ENCODE assay signal across 8 cellular contexts in the genomic region with DNA sequence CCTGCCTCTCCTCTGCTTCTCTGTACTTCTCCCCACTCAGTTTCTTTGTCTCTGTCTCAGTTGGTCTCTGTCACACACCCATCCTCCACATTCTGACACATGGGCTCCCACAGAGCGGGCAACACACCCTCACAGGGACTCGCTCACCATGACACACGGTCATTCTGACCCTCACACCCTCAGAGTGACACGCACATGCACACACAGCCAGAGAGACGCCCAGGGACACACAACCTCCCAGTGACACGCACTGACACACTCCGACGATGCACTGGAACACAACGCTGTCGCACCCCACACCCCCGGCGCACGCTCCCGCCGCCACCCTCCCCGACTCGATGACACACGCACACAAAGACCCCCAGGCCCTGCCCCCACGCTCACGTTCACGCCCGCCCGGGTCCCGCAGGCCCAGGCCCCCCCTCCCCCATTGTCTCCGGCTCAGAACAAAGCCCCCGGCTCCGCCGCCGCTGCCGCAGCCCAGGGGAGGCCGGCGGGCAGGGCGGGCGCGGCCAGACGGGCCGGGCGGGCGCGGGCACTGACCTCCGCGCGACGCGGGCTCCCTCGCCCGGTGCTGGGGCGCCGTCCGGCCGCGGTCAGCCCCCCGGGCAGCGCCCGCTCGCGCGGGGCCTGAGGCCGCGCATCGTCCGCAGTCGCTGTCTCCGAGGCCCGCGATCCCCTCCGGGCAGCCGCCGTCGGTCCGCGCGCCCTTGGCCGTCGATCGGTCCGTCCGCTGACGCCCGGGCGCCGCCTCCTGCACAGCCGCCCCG. TPM values are rescaled to one million over a fixed set of nuclear protein-coding genes. Genes with fewer than 3 reads are reported as not detected.
A peak's percentile ranks its signal among the peaks of the same experiment; 100 is the strongest.
DNase-seq lines count a peak whose midpoint lies in the region; ATAC-seq and TF ChIP-seq lines count a peak whose summit lies in the region.

No MANE protein-coding gene starts in this region.

- H2BK5ac ChIP-seq in IMR-90 (ENCODE audit: low read depth, low read length, poor library complexity, severe bottlenecking): no peak overlapping the region

- no peaks in the 10 kb centered on the region for H3K36me3 ChIP-seq in A673 (ENCODE audit: insufficient read depth, low read length, poor library complexity, severe bottlenecking)
- H3K36me3 ChIP-seq in IMR-90 (ENCODE audit: control insufficient read depth, insufficient read depth, low read length): no peaks in the 10 kb centered on the region
- no peaks in the 10 kb centered on the region for H3K36me3 ChIP-seq in colonic mucosa
- H3K36me3 ChIP-seq in mucosa of descending colon (ENCODE audit: low read depth): no peaks in the 10 kb centered on the region
- no peaks in the 10 kb centered on the region for H3K36me3 ChIP-seq in tibial nerve

- dilution Hi-C loops in IMR-90 (cut with HindIII; ENCODE audit: low sequenced_read_pairs, unreplicated experiment): no loop called here

- TF ChIP-seq RAD21 in IMR-90 (IDR thresholded peaks at IDR 0.05; ENCODE audit: low read length): no peak

- POLR2A ChIA-PET in A673 (lab: Charles Lee; ENCODE audit: low non-redundant PET) (no interaction called here), IMR-90 (lab: Charles Lee; ENCODE audit: unreplicated experiment) (no interaction called here)

- no peak overlapping the region for H2BK15ac ChIP-seq in IMR-90 (ENCODE audit: low read depth, low read length)

- peak overlapping the region; percentile 84 for H2AK9ac ChIP-seq in IMR-90 (replicated peaks; ENCODE audit: low read depth, low read length, poor library complexity)

- CTCF ChIA-PET in A673 (lab: Charles Lee) (no interaction called here), IMR-90 (lab: Yijun Ruan, JAX) (no interaction called here)

- H3K4me3 ChIP-seq in A673 (ENCODE audit: low read depth, low read length, poor library complexity, severe bottlenecking) (peak overlapping the region; percentile 50), IMR-90 (ENCODE audit: insufficient read depth, low read depth, low read length) (peak overlapping the region; percentile 58), colonic mucosa (peak overlapping the region; percentile 24), mucosa of descending colon (no peak overlapping the region), tibial nerve (peak overlapping the region; percentile 15 to 62 (median 32))

- H2AK5ac ChIP-seq in IMR-90 (ENCODE audit: low read depth, low read length): peak overlapping the region; percentile 85

- H3K14ac ChIP-seq in IMR-90 (replicated peaks; ENCODE audit: low read depth, low read length): peak overlapping the region; percentile 91

- peak overlapping the region; percentile 83; the same call in 1 of the 2 replicates for H4K5ac ChIP-seq in IMR-90 (ENCODE audit: low read depth, low read length)

- TF ChIP-seq EP300 in tibial nerve (IDR thresholded peaks at IDR 0.05): no peak

- peak; percentile 70 for ATAC-seq in IMR-90 (ENCODE audit: low read depth)
- peak; percentile 48 for ATAC-seq in mucosa of descending colon
- ATAC-seq in GM18868 (IDR thresholded peaks at IDR 0.05; ENCODE audit: unreplicated experiment): no peak
- no peak for ATAC-seq in HG02840 (IDR thresholded peaks at IDR 0.05; ENCODE audit: low FRiP score, unreplicated experiment)

- DNase-seq in A673 (ENCODE audit: low spot score): peak; percentile 8
- no peak for DNase-seq in IMR-90
- no peak for DNase-seq in colonic mucosa
- DNase-seq in mucosa of descending colon: peak in 2 of 3 donors; percentile 38 to 54
- no peak for DNase-seq in tibial nerve (ENCODE audit: low spot score in 2 of 2)
- no peak for DNase-seq in DMS 273 treated with DMSO at 0.1 percent for 48 hours (lab: John Stamatoyannopoulos, UW)

- H3K9me3 ChIP-seq in A673 (ENCODE audit: low read depth, low read length, poor library complexity, severe bottlenecking) (no peaks in the 10 kb centered on the region), IMR-90 (ENCODE audit: control insufficient read depth, insufficient read depth, low read length) (no peaks in the 10 kb centered on the region), colonic mucosa (no peaks in the 10 kb centered on the region), mucosa of descending colon (no peaks in the 10 kb centered on the region), tibial nerve (no peaks in the 10 kb centered on the region)

- H3K4me1 ChIP-seq in A673 (ENCODE audit: insufficient read depth, low read length, poor library complexity, severe bottlenecking) (no peaks in the 10 kb centered on the region), IMR-90 (ENCODE audit: control insufficient read depth, insufficient read depth, low read length) (peaks cover 5% of the 10 kb centered on the region), colonic mucosa (no peaks in the 10 kb centered on the region), mucosa of descending colon (ENCODE audit: low read depth) (no peaks in the 10 kb centered on the region), tibial nerve (peaks cover 0 to 34% (median 2%) of the 10 kb centered on the region in 4 donors)

- no peak overlapping the region for H3K27ac ChIP-seq in A673 (ENCODE audit: low read depth, low read length, poor library complexity, severe bottlenecking)
- H3K27ac ChIP-seq in IMR-90 (ENCODE audit: insufficient read depth, low read length): no peak overlapping the region; the same call in 1 of the 2 replicates
- H3K27ac ChIP-seq in colonic mucosa: peak overlapping the region; percentile 53
- H3K27ac ChIP-seq in tibial nerve: peak overlapping the region in 2 of 4 donors; percentile 20 to 75

- BruUV-seq in A673 (replicated peaks; lab: Mats Ljungman, UMichigan) (no TSS peak), IMR-90 (replicated peaks; lab: Mats Ljungman, UMichigan) (no TSS peak)

- 5% methylated on average over 5 of the region's 84 CpGs; no CpG with 5 or more reads in 1 of the 2 experiments for WGBS in IMR-90 (ENCODE audit: extremely low coverage in 2 of 2, insufficient read length in 1 of 2), 2 experiments
- WGBS in tibial nerve, 2 donors: 3 to 9% methylated on average over 10 to 60 of the region's 84 CpGs

- peak overlapping the region; percentile 86 for H2AFZ ChIP-seq in IMR-90 (replicated peaks; ENCODE audit: low read length, poor library complexity)

- intact Hi-C loops in A673 (cut with micrococcal nuclease; ENCODE audit: unreplicated experiment) (no loop called here), IMR-90 (cut with micrococcal nuclease) (no loop called here), colonic mucosa (cut with DNase I) (no loop called here), mucosa of descending colon (cut with DNase I, micrococcal nuclease) (no loop called here)

- H3K4me2 ChIP-seq in IMR-90 (ENCODE audit: low read depth, low read length): peak overlapping the region; percentile 97

- H3K9ac ChIP-seq in IMR-90 (ENCODE audit: low read depth, low read length): peak overlapping the region; percentile 76
- peak overlapping the region in 1 of 2 donors; percentile 37 for H3K9ac ChIP-seq in colonic mucosa (ENCODE audit: low read depth in 2 of 2, low read length in 2 of 2)

- H3K27me3 ChIP-seq in A673 (replicated peaks; ENCODE audit: insufficient read depth, low read depth, low read length, poor library complexity): no peaks in the 10 kb centered on the region
- peaks cover 17% of the 10 kb centered on the region for H3K27me3 ChIP-seq in IMR-90 (ENCODE audit: control insufficient read depth, insufficient read depth, low read length)
- H3K27me3 ChIP-seq in colonic mucosa: peaks cover 3% of the 10 kb centered on the region
- peaks cover 0 to 34% of the 10 kb centered on the region in 2 donors for H3K27me3 ChIP-seq in tibial nerve

- H3K18ac ChIP-seq in IMR-90 (ENCODE audit: low read depth, low read length): peak overlapping the region; percentile 20; the same call in 1 of the 2 replicates

- in situ Hi-C loops in IMR-90 (cut with MboI; ENCODE audit: low sequenced_read_pairs): no loop called here

- H2BK20ac ChIP-seq in IMR-90 (ENCODE audit: low read depth, low read length): 0 out of 2 replicates have a peak overlapping the region, but pooled peaks have one; percentile 5

- TF ChIP-seq CTCF in A673 (conservative IDR thresholded peaks at IDR 0.05; ENCODE audit: low read depth, low read length) (no peak), IMR-90 (conservative IDR thresholded peaks at IDR 0.05; ENCODE audit: low read depth, low read length) (no peak), colonic mucosa (IDR thresholded peaks at IDR 0.05) (no peak), mucosa of descending colon (IDR thresholded peaks at IDR 0.05) (no peak), tibial nerve (IDR thresholded peaks at IDR 0.05) (no peak)

- peak overlapping the region; percentile 66; the same call in 1 of the 2 replicates for H4K91ac ChIP-seq in IMR-90 (ENCODE audit: insufficient read depth, low read depth, low read length)

- peaks cover 3 to 17% of the 10 kb centered on the region in 2 experiments; a peak in 2 of 4 replicates for H3K79me1 ChIP-seq in IMR-90 (ENCODE audit: low read depth in 1 of 2, low read length in 2 of 2)

- H3K9me1 ChIP-seq in IMR-90 (ENCODE audit: insufficient read depth, low read length): peaks cover 19% of the 10 kb centered on the region

- H3K4ac ChIP-seq in IMR-90 (ENCODE audit: low read depth, low read length): peak overlapping the region; percentile 85

- TF ChIP-seq POLR2A in IMR-90 (IDR thresholded peaks at IDR 0.05; ENCODE audit: low read depth, low read length) (no peak), tibial nerve (IDR thresholded peaks at IDR 0.05) (no peak)

- no peak overlapping the region for H3K56ac ChIP-seq in IMR-90 (ENCODE audit: extremely low read depth, insufficient read depth, low read length)

- H4K8ac ChIP-seq in IMR-90 (ENCODE audit: low read depth in 2 of 2, low read length in 2 of 2): peak overlapping the region; percentile 1 to 78; a peak in 3 of 4 replicates

- peak overlapping the region; percentile 76 for H2BK120ac ChIP-seq in IMR-90 (ENCODE audit: low read depth, low read length)

- H4K20me1 ChIP-seq in IMR-90 (ENCODE audit: insufficient read depth, low read length): 0 out of 2 replicates have a peak, but pooled peaks cover 3% of the 10 kb centered on the region

- H3K23ac ChIP-seq in IMR-90 (ENCODE audit: low read depth, low read length): peak overlapping the region; percentile 77

RNA-seq across cellular contexts. Expression of a gene that starts 0.4 kb away (rescaled TPM):
- 17.6 and 20.1 TPM in 2 replicates for total RNA-seq in A673 (2021)
- 1.4 and 1.7 TPM in 2 replicates for total RNA-seq in IMR-90 (2012; rRNA removed)
- polyA plus RNA-seq in IMR-90 (2012; rRNA removed): 3.3 and 3.8 TPM in 2 replicates
- polyA plus RNA-seq in IMR-90 (2012; cell fraction: cytosol; rRNA removed): 2.0 and 3.8 TPM in 2 replicates
- polyA plus RNA-seq in IMR-90 (2012; cell fraction: nucleus; rRNA removed; ENCODE audit: low replicate concordance): 6.7 and 13.0 TPM in 2 replicates
- 1 to 10 TPM; 4.7 to 8.3 TPM for total RNA-seq in colonic mucosa
- total RNA-seq in mucosa of descending colon: 10 to 100 TPM in 1 of 3 donors, 1 to 10 TPM in 2; 3.5 to 38.8 (median 6.0) TPM
- total RNA-seq in tibial nerve: 10 to 100 TPM; 12.6 to 27.8 (median 20.1) TPM

RNA-seq across cellular contexts. Expression of a gene that starts 27.9 kb away (rescaled TPM):
- 82.5 and 98.5 TPM in 2 replicates for total RNA-seq in A673 (2021)
- 65.8 and 70.3 TPM in 2 replicates for total RNA-seq in IMR-90 (2012; rRNA removed)
- polyA plus RNA-seq in IMR-90 (2012; rRNA removed): 85.2 and 97.5 TPM in 2 replicates
- 62.0 and 80.4 TPM in 2 replicates for polyA plus RNA-seq in IMR-90 (2012; cell fraction: cytosol; rRNA removed)
- 19.4 and 28.9 TPM in 2 replicates for polyA plus RNA-seq in IMR-90 (2012; cell fraction: nucleus; rRNA removed; ENCODE audit: low replicate concordance)
- 10 to 100 TPM; 34.6 to 75.1 TPM for total RNA-seq in colonic mucosa
- 10 to 100 TPM; 21.2 to 29.7 (median 29.6) TPM for total RNA-seq in mucosa of descending colon
- total RNA-seq in tibial nerve: 10 to 100 TPM; 17.3 to 24.6 (median 21.6) TPM

RNA-seq across cellular contexts. Expression of a gene that starts 36.0 kb away (rescaled TPM):
- total RNA-seq in A673 (2021) (42.2 and 53.0 TPM in 2 replicates), IMR-90 (2012; rRNA removed) (16.7 and 33.5 TPM in 2 replicates), colonic mucosa (100 to 1,000 TPM in 1 of 2 donors, 10 to 100 TPM in 1; 83.4 to 123 TPM), mucosa of descending colon (100 to 1,000 TPM in 1 of 3 donors, 10 to 100 TPM in 2; 86.4 to 116 (median 93.8) TPM), tibial nerve (10 to 100 TPM; 45.6 to 81.3 (median 58.0) TPM)
- polyA plus RNA-seq in IMR-90 (2012; rRNA removed): 66.2 and 108 TPM in 2 replicates
- 41.8 and 75.0 TPM in 2 replicates for polyA plus RNA-seq in IMR-90 (2012; cell fraction: cytosol; rRNA removed)
- polyA plus RNA-seq in IMR-90 (2012; cell fraction: nucleus; rRNA removed; ENCODE audit: low replicate concordance): 76.6 and 101 TPM in 2 replicates

RNA-seq across cellular contexts. Expression of a gene that starts 43.2 kb away (rescaled TPM):
- total RNA-seq in A673 (2021): 108 and 112 TPM in 2 replicates
- total RNA-seq in IMR-90 (2012; rRNA removed): 18.6 and 24.4 TPM in 2 replicates
- 132 and 180 TPM in 2 replicates for polyA plus RNA-seq in IMR-90 (2012; rRNA removed)
- polyA plus RNA-seq in IMR-90 (2012; cell fraction: cytosol; rRNA removed): 73.3 and 76.1 TPM in 2 replicates
- 71.9 and 78.4 TPM in 2 replicates for polyA plus RNA-seq in IMR-90 (2012; cell fraction: nucleus; rRNA removed; ENCODE audit: low replicate concordance)
- 100 to 1,000 TPM; 123 to 142 TPM for total RNA-seq in colonic mucosa
- 100 to 1,000 TPM in 2 of 3 donors, 10 to 100 TPM in 1; 84.0 to 135 (median 115) TPM for total RNA-seq in mucosa of descending colon
- 100 to 1,000 TPM; 148 to 235 (median 155) TPM for total RNA-seq in tibial nerve

RNA-seq across cellular contexts. Expression of a gene that starts 51.6 kb away (rescaled TPM):
- total RNA-seq in A673 (2021): 85.2 and 86.5 TPM in 2 replicates
- total RNA-seq in IMR-90 (2012; rRNA removed): 272 and 339 TPM in 2 replicates
- 367 and 389 TPM in 2 replicates for polyA plus RNA-seq in IMR-90 (2012; rRNA removed)
- polyA plus RNA-seq in IMR-90 (2012; cell fraction: cytosol; rRNA removed): 266 and 365 TPM in 2 replicates
- 346 and 590 TPM in 2 replicates for polyA plus RNA-seq in IMR-90 (2012; cell fraction: nucleus; rRNA removed; ENCODE audit: low replicate concordance)
- total RNA-seq in colonic mucosa: 100 to 1,000 TPM; 115 to 157 TPM
- 100 to 1,000 TPM; 113 to 323 (median 115) TPM for total RNA-seq in mucosa of descending colon
- 100 to 1,000 TPM; 139 to 148 (median 140) TPM for total RNA-seq in tibial nerve

Comparison
In these comparisons a context has a peak if more than half of its experiments do, and no peak if none do; other contexts are left out.
1. DNase-seq: peak in A673 (single experiment) and mucosa of descending colon (2 of 3); none in IMR-90 (single experiment), colonic mucosa (single experiment), tibial nerve (0 of 2) and DMS 273 treated with DMSO at 0.1 percent for 48 hours (single experiment).
2. ATAC-seq: peak in IMR-90 (single experiment) and mucosa of descending colon (single experiment); none in GM18868 (single experiment) and HG02840 (single experiment).